Comparison of ENCODE assay signal across 8 cellular contexts in the genomic region with DNA sequence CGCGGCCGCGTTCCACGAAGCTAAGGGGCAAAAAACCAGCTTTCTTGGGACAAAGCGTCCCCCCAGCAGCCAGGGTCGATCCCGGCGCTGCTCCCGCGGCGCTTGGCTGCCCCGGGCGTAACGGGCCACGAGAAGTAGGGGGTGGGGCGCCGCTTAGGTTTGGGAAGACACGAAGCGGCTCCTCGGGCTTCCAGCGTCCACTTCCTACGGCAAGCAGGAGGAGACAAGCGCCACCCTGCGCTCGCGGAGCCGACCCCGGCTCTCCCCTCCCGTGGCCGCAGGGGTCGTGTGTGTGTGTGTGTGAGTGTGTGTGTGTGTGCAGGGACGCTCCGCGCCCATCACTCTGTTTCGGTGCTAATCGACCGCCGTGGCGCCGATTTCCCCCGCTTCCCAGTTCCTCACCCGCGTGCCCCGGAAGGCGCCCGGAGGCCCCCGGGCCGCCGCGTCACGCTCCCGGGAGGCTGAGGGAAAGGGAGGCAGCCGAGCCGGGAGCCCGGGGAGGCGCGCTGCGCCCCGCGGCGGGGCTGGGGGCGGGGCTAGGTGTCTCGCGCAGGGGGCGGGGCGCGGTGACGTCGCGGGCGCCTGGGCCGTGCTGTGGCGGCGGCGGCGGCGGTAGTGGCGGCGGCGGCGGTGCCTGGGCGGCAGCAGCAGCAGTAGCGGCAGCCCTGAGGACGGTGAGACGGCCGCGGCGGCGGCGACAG. TPM values are rescaled to one million over a fixed set of nuclear protein-coding genes. Genes with fewer than 3 reads are reported as not detected.
DNase-seq lines count a peak whose midpoint lies in the region; ATAC-seq, FAIRE-seq and TF ChIP-seq lines count a peak whose summit lies in the region.

TSS of gene ERC1 (plus strand) at position 575 of the 701 bp plus-strand sequence. CDS start 36,681 bp downstream, outside the sequence.

- peak; percentile 55 for ATAC-seq in GM19468 (IDR thresholded peaks at IDR 0.05; ENCODE audit: extremely low read depth, unreplicated experiment)

- H3K9me3 ChIP-seq in OCI-LY1 (ENCODE audit: low read length): no peaks in the 10 kb centered on the region

- H3K27me3 ChIP-seq in OCI-LY1 (ENCODE audit: insufficient read depth, low read length): no peaks in the 10 kb centered on the region

- 0 out of 2 replicates have a peak, but pooled peaks cover 5% of the 10 kb centered on the region for H3K79me2 ChIP-seq in OCI-LY1 (ENCODE audit: insufficient read depth, low read length)

- H3K4me2 ChIP-seq in OCI-LY1 (ENCODE audit: low read length): peak within 1 kb of the TSS; percentile 91

- peak; percentile 72 for FAIRE-seq in HTR-8/SVneo (lab: Jason Lieb, UNC)

- H3K9me2 ChIP-seq in OCI-LY1 (ENCODE audit: low read depth, low read length): no peaks in the 10 kb centered on the region

- peak within 1 kb of the TSS; percentile 82 for H3K9ac ChIP-seq in OCI-LY1 (ENCODE audit: low read length)

- H3K4me3 ChIP-seq in OCI-LY1 (ENCODE audit: low read depth, low read length, poor library complexity, severe bottlenecking): peak within 1 kb of the TSS; percentile 78
- H3K4me3 ChIP-seq in epithelial cell of proximal tubule (ENCODE audit: low read depth, low read length): peak within 1 kb of the TSS; percentile 89

- H2AFZ ChIP-seq in OCI-LY1 (ENCODE audit: low read length): peak within 1 kb of the TSS; percentile 86

- peak; percentile 92 for DNase-seq in CMK (ENCODE audit: low read depth)
- peak; percentile 88 for DNase-seq in HTR-8/SVneo (ENCODE audit: insufficient read length, low spot score)
- DNase-seq in activated T-cell treated with anti-CD3 and anti-CD28 coated beads, Interleukin-2, amount 50 U/mL, for 1 hour: peak; percentile 93
- no peak for DNase-seq in epithelial cell of proximal tubule (ENCODE audit: low read depth)
- DNase-seq in mucosa of gallbladder (ENCODE audit: low spot score): peak; percentile 87
- peak; percentile 76 for DNase-seq in stimulated activated CD8-positive, alpha-beta memory T cell treated with anti-CD3 and anti-CD28 coated beads, Interleukin-4, amount 100 ng/mL, for 24 hours (ENCODE audit: low read depth)

- peak; percentile 22; the same call in 1 of the 2 replicates for TF ChIP-seq CTCF in OCI-LY1 (IDR thresholded peaks at IDR 0.05; ENCODE audit: low read length)
- TF ChIP-seq CTCF in epithelial cell of proximal tubule (conservative IDR thresholded peaks at IDR 0.05; ENCODE audit: low read depth, low read length): no peak

- 0 out of 2 replicates have a peak, but pooled peaks cover 7% of the 10 kb centered on the region for H3F3A ChIP-seq in OCI-LY1 (ENCODE audit: insufficient read depth, low read length)

- H3K27ac ChIP-seq in OCI-LY1 (ENCODE audit: low read depth, low read length, poor library complexity, severe bottlenecking): peak within 1 kb of the TSS; percentile 19

- peaks cover 32% of the 10 kb centered on the region for H3K4me1 ChIP-seq in OCI-LY1 (ENCODE audit: insufficient read depth, low read length, severe bottlenecking)

- H4K20me1 ChIP-seq in OCI-LY1 (ENCODE audit: insufficient read depth, low read length): no peaks in the 10 kb centered on the region

- H3K36me3 ChIP-seq in OCI-LY1 (ENCODE audit: insufficient read depth, low read length): no peaks in the 10 kb centered on the region; the same call in 1 of the 2 replicates

RNA-seq across cellular contexts. Expression of gene ERC1, which starts in this region (rescaled TPM):
- total RNA-seq in epithelial cell of proximal tubule: 10.3 and 16.5 TPM in 2 replicates
- total RNA-seq in mucosa of gallbladder: 59.4 TPM
